18 cellular contexts compared by ENCODE assay signal in genomic region chr17:59722623-59723022, GRCh38. TPM values are rescaled to one million over a fixed set of nuclear protein-coding genes. Genes with fewer than 3 reads are reported as not detected.
DNase-seq lines count a peak whose midpoint lies in the region; ATAC-seq, FAIRE-seq and TF ChIP-seq lines count a peak whose summit lies in the region.
"Had no signal": no experiment of that assay in that cellular context is flagged by ENCODE, and none has a peak within 500 bp of the region (broad histone marks: within the 10 kb centered on the region; RNA-seq: fewer than 3 reads in every experiment).

No MANE protein-coding gene starts in this region.

- H2AFZ ChIP-seq in mammary epithelial cell (ENCODE audit: low read depth, low read length) (no peak overlapping the region), K562 (ENCODE audit: low read depth, low read length) (no peak overlapping the region), smooth muscle cell (ENCODE audit: low read depth) (no peak overlapping the region)

- H3K79me2 ChIP-seq in mammary epithelial cell (ENCODE audit: insufficient read depth, low read length): peaks cover 88% of the 10 kb centered on the region
- peaks cover 79% of the 10 kb centered on the region for H3K79me2 ChIP-seq in K562 (ENCODE audit: control insufficient read depth, insufficient read depth, low read length)
- peaks cover 96% of the 10 kb centered on the region for H3K79me2 ChIP-seq in smooth muscle cell (ENCODE audit: low read depth)

- H3K9me3 ChIP-seq in mammary epithelial cell (replicated peaks; ENCODE audit: insufficient read depth, low read length) (no peaks in the 10 kb centered on the region), K562 (replicated peaks; ENCODE audit: control insufficient read depth, insufficient read depth, low read depth, low read length) (no peaks in the 10 kb centered on the region), mucosa of descending colon (no peaks in the 10 kb centered on the region), transverse colon (no peaks in the 10 kb centered on the region), smooth muscle cell (replicated peaks; ENCODE audit: low read depth) (no peaks in the 10 kb centered on the region)
- H3K9me3 ChIP-seq: SJSA1 had no signal

- TF ChIP-seq EP300 in K562 (IDR thresholded peaks at IDR 0.05; ENCODE audit: low read length) (no peak), transverse colon (IDR thresholded peaks at IDR 0.05; ENCODE audit: low read depth) (no peak)

- intact Hi-C loops in MCF 10A (cut with micrococcal nuclease): no loop called here
- intact Hi-C loops in mammary epithelial cell (cut with micrococcal nuclease): no loop called here
- intact Hi-C loops in K562 (cut with micrococcal nuclease): no loop called here
- intact Hi-C loops in mucosa of descending colon (cut with DNase I, micrococcal nuclease): no loop called here
- intact Hi-C loops in transverse colon (cut with DNase I; ENCODE audit: low total_unique reads): no loop called here

- no peaks in the 10 kb centered on the region for H3K9me1 ChIP-seq in K562 (ENCODE audit: control insufficient read depth, insufficient read depth, low read length)

- CTCF ChIA-PET in MCF 10A (lab: Yijun Ruan, JAX) (interaction anchor here (0.6 kb wide), 1 partner anchor 12 kb away, joined by 3 read pairs; no protein-coding TSS in a partner anchor), mammary epithelial cell (lab: Charles Lee; ENCODE audit: low non-redundant PET) (no interaction called here), K562 (lab: Yijun Ruan, JAX; ENCODE audit: low intra/inter-chr PET ratio) (no interaction called here)

- dilution Hi-C loops in mammary epithelial cell (cut with HindIII; ENCODE audit: low sequenced_read_pairs): no loop called here

- no peak overlapping the region for H3K27ac ChIP-seq in mammary epithelial cell (ENCODE audit: insufficient read depth, low read depth, low read length)
- H3K27ac ChIP-seq in K562 (ENCODE audit: extremely low read depth, low read depth, low read length): no peak overlapping the region
- H3K27ac ChIP-seq in transverse colon: peak overlapping the region; percentile 65 to 76 (median 70)
- no peak overlapping the region for H3K27ac ChIP-seq in smooth muscle cell (ENCODE audit: low read depth)
- H3K27ac ChIP-seq: 22Rv1, SJSA1 had no signal

- H3K27ac Mint-ChIP-seq in MCF 10A (ENCODE audit: low read depth, unreplicated experiment): peak overlapping the region; percentile 86

- H3K36me3 ChIP-seq in mammary epithelial cell (ENCODE audit: insufficient read depth, low read length) (no peaks in the 10 kb centered on the region), K562 (ENCODE audit: control insufficient read depth, insufficient read depth, low read length) (no peaks in the 10 kb centered on the region; the same call in 2 of the 3 replicates), mucosa of descending colon (ENCODE audit: low read depth) (no peaks in the 10 kb centered on the region), transverse colon (no peaks in the 10 kb centered on the region), smooth muscle cell (ENCODE audit: low read depth) (peaks cover 4% of the 10 kb centered on the region)

- H3K27me3 ChIP-seq in mammary epithelial cell (ENCODE audit: insufficient read depth, low read length): no peaks in the 10 kb centered on the region
- no peaks in the 10 kb centered on the region for H3K27me3 ChIP-seq in K562 (ENCODE audit: control insufficient read depth in 2 of 2, insufficient read depth in 2 of 2, low read length in 2 of 2)
- H3K27me3 ChIP-seq in transverse colon: no peaks in the 10 kb centered on the region
- no peaks in the 10 kb centered on the region for H3K27me3 ChIP-seq in smooth muscle cell (ENCODE audit: low read depth)
- H3K27me3 ChIP-seq: SJSA1 had no signal

- POLR2A ChIA-PET in MCF 10A (lab: Yijun Ruan, JAX): interaction anchor here (3.6 kb wide), 1 partner anchor 13 kb away, joined by 30 read pairs; the partner anchor contains the start of genes PTRH2 and VMP1
- POLR2A ChIA-PET in K562 (lab: Yijun Ruan, JAX): interaction anchor here (0.8 to 0.9 kb wide), 2 partner anchors 11 to 21 kb away, joined by 3 read pairs; no protein-coding TSS in a partner anchor

- TF ChIP-seq CTCF in MCF 10A (IDR thresholded peaks at IDR 0.05; ENCODE audit: unreplicated experiment) (no peak), mammary epithelial cell (conservative IDR thresholded peaks at IDR 0.05 in 1 of 2, IDR thresholded peaks at IDR 0.05 in 1 of 2; ENCODE audit: extremely low read depth in 1 of 2, insufficient read depth in 1 of 2, low read depth in 1 of 2, low read length in 2 of 2) (no peak), K562 (IDR thresholded peaks at IDR 0.05 in 2 of 3, conservative IDR thresholded peaks at IDR 0.05 in 1 of 3; ENCODE audit: insufficient read depth in 2 of 3, low read depth in 1 of 3, low read length in 3 of 3) (no peak), mucosa of descending colon (IDR thresholded peaks at IDR 0.05) (no peak), transverse colon (IDR thresholded peaks at IDR 0.05) (no peak), smooth muscle cell (IDR thresholded peaks at IDR 0.05; ENCODE audit: borderline replicate concordance, insufficient read depth, poor library complexity, severe bottlenecking) (no peak)

- DNase-seq in MCF 10A (ENCODE audit: unreplicated experiment) (no peak), mammary epithelial cell (no peak), K562 (ENCODE audit: extremely low read depth in 1 of 4, low spot score in 3 of 4) (no peak), mucosa of descending colon (no peak), transverse colon (no peak), smooth muscle cell (lab: John Stamatoyannopoulos, UW; ENCODE audit: unreplicated experiment) (no peak), SIG-M5 (lab: John Stamatoyannopoulos, UW) (no peak)
- DNase-seq: C1 segment of cervical spinal cord, GDM1, KBM-7, NCI-H1092 treated with DMSO at 0.1 percent for 48 hours, NCI-H1436 treated with DMSO at 0.1 percent for 48 hours, NCI-H2029, NCI-H2227 treated with DMSO at 0.1 percent for 48 hours, NCI-H510A had no signal

- H3K9ac ChIP-seq in mammary epithelial cell (ENCODE audit: insufficient read depth, low read length) (no peak overlapping the region), K562 (ENCODE audit: insufficient read depth in 1 of 2, low read depth in 2 of 2, low read length in 2 of 2) (no peak overlapping the region), smooth muscle cell (ENCODE audit: low read depth) (no peak overlapping the region)

- no peak for FAIRE-seq in K562 (lab: Jason Lieb, UNC)

- ATAC-seq in K562 (peak; percentile 37; the same call in 2 of the 3 replicates), mucosa of descending colon (peak; percentile 43), HG02571 (IDR thresholded peaks at IDR 0.05; ENCODE audit: unreplicated experiment) (no peak)

- WGBS in mammary epithelial cell (ENCODE audit: low coverage, missing lambda C conversion rate): 92% methylated on average over 3 of the region's 4 CpGs
- 79% methylated on average over 4 of the region's 4 CpGs for WGBS in K562 (ENCODE audit: insufficient coverage, low coverage, missing lambda C conversion rate)
- WGBS in transverse colon (ENCODE audit: low coverage in 1 of 2), 2 donors: 89 to 100% methylated on average over 2 to 4 of the region's 4 CpGs
- 97% methylated on average over 4 of the region's 4 CpGs for WGBS in smooth muscle cell (ENCODE audit: low lambda C conversion rate)

- H3K27me3 Mint-ChIP-seq in MCF 10A (ENCODE audit: insufficient read depth, unreplicated experiment): no peaks in the 10 kb centered on the region

- TF ChIP-seq POLR2A in K562 (conservative IDR thresholded peaks at IDR 0.05) (no peak), transverse colon (IDR thresholded peaks at IDR 0.05) (no peak)

- peaks cover 8% of the 10 kb centered on the region for H3K36me3 Mint-ChIP-seq in MCF 10A (ENCODE audit: insufficient read depth, unreplicated experiment)

- H4K20me1 ChIP-seq in mammary epithelial cell (ENCODE audit: insufficient read depth, low read length) (no peaks in the 10 kb centered on the region), K562 (replicated peaks; ENCODE audit: control insufficient read depth, insufficient read depth, low read length) (no peaks in the 10 kb centered on the region), smooth muscle cell (ENCODE audit: low read depth) (peaks cover 94% of the 10 kb centered on the region)

- no peak for TF ChIP-seq RAD21 in K562 (CRISPR knock-in tag; conservative IDR thresholded peaks at IDR 0.05 in 1 of 2, IDR thresholded peaks at IDR 0.05 in 1 of 2)

- BruUV-seq in MCF 10A (replicated peaks; lab: Mats Ljungman, UMichigan) (no TSS peak), mammary epithelial cell (replicated peaks; lab: Mats Ljungman, UMichigan) (no TSS peak), K562 (replicated peaks; lab: Mats Ljungman, UMichigan) (no TSS peak)

- no peak overlapping the region for H3K4me3 Mint-ChIP-seq in MCF 10A (ENCODE audit: unreplicated experiment)

- no peaks in the 10 kb centered on the region for H3K9me3 Mint-ChIP-seq in MCF 10A (ENCODE audit: unreplicated experiment)

- in situ Hi-C loops in mammary epithelial cell (cut with MboI; ENCODE audit: low sequenced_read_pairs in 2 of 2) (no loop called here), K562 (cut with MboI) (no loop called here), transverse colon (cut with MboI; ENCODE audit: low pct_ligation_motif_present in 1 of 4, low pct_unique_long_range_greater_than_20kb in 1 of 4, low sequenced_read_pairs in 3 of 4) (no loop called here)

- no peak overlapping the region for H3K4me2 ChIP-seq in mammary epithelial cell (ENCODE audit: insufficient read depth, low read depth, low read length)
- H3K4me2 ChIP-seq in K562 (ENCODE audit: insufficient read depth, low read length): no peak overlapping the region
- H3K4me2 ChIP-seq in smooth muscle cell: no peak overlapping the region

- H3K4me3 ChIP-seq in mammary epithelial cell (replicated peaks in 1 of 3; ENCODE audit: insufficient read depth in 1 of 3, low read depth in 2 of 3, low read length in 3 of 3) (no peak overlapping the region), K562 (no peak overlapping the region), mucosa of descending colon (no peak overlapping the region), transverse colon (no peak overlapping the region), smooth muscle cell (no peak overlapping the region)
- H3K4me3 ChIP-seq: SJSA1 had no signal

- peaks cover 15% of the 10 kb centered on the region for H3K4me1 Mint-ChIP-seq in MCF 10A (ENCODE audit: insufficient read depth, unreplicated experiment)

- H3F3A ChIP-seq in smooth muscle cell (ENCODE audit: low read depth): no peaks in the 10 kb centered on the region

- H3K4me1 ChIP-seq in mammary epithelial cell (ENCODE audit: insufficient read depth, low read length) (no peaks in the 10 kb centered on the region), K562 (replicated peaks in 1 of 2; ENCODE audit: control insufficient read depth in 2 of 2, insufficient read depth in 2 of 2, low read length in 2 of 2) (peaks cover 3% of the 10 kb centered on the region in 2 experiments; a peak in 2 of 5 replicates), mucosa of descending colon (ENCODE audit: low read depth) (peaks cover 44% of the 10 kb centered on the region), transverse colon (peaks cover 0 to 59% (median 29%) of the 10 kb centered on the region in 4 donors), smooth muscle cell (ENCODE audit: low read depth) (no peaks in the 10 kb centered on the region)

RNA-seq across cellular contexts. Expression of gene VMP1, which starts 15.2 kb away (rescaled TPM):
- total RNA-seq in MCF 10A (2022) (205 and 228 TPM in 2 replicates), mammary epithelial cell (100 to 1,000 TPM; 177 to 211 TPM), K562 (2014; rRNA removed) (92.1 and 123 TPM in 2 replicates), K562 (2014; rRNA removed; fragmentation: Illumina TruSeq; extraction: Trizol) (186 and 216 TPM in 2 replicates), K562 (2015; rRNA removed; fragmentation: Illumina TruSeq; extraction: Trizol) (127 and 135 TPM in 2 replicates), K562 (2021) (151 and 155 TPM in 2 replicates), mucosa of descending colon (100 to 1,000 TPM; 257 to 361 (median 266) TPM), transverse colon (100 to 1,000 TPM; 136 to 547 (median 339) TPM), smooth muscle cell (514 and 545 TPM in 2 replicates)
- polyA plus RNA-seq in mammary epithelial cell (44.4 TPM), K562 (2011; rRNA removed) (231 and 304 TPM in 2 replicates), K562 (2014; fragmentation: Illumina TruSeq; extraction: Trizol) (124 and 146 TPM in 2 replicates), K562 (2014; fragmentation: Nextera tagmentation; extraction: Ambion mirVana) (100 to 1,000 TPM; 245 to 272 TPM), K562 (2014; rRNA removed) (143 and 148 TPM in 2 replicates), smooth muscle cell (102 and 116 TPM in 2 replicates)
- polyA minus RNA-seq in mammary epithelial cell: 106 TPM
- total RNA-seq in K562 (2011; cell fraction: chromatin; rRNA removed; ENCODE audit: low replicate concordance): 449 and 662 TPM in 2 replicates
- 284 and 300 TPM in 2 replicates for total RNA-seq in K562 (2011; cell fraction: nucleolus; rRNA removed)
- 571 and 861 TPM in 2 replicates for total RNA-seq in K562 (2011; cell fraction: nucleoplasm; rRNA removed)
- polyA plus RNA-seq in K562 (2011; cell fraction: cytosol; rRNA removed): 55.2 and 104 TPM in 2 replicates
- polyA plus RNA-seq in K562 (2011; cell fraction: nucleus; rRNA removed): 330 and 339 TPM in 2 replicates
- polyA plus RNA-seq in K562 (2012): 142 and 172 TPM in 2 replicates
- polyA minus RNA-seq in K562 (2011; rRNA and poly(A)+ RNA removed): 271 and 285 TPM in 2 replicates
- polyA minus RNA-seq in K562 (2011; cell fraction: cytosol; rRNA and poly(A)+ RNA removed): 72.1 and 91.0 TPM in 2 replicates
- polyA minus RNA-seq in K562 (2011; cell fraction: nucleus; rRNA and poly(A)+ RNA removed): 205 and 259 TPM in 2 replicates

RNA-seq across cellular contexts. Expression of gene PTRH2, which starts 15.4 kb away (rescaled TPM):
- total RNA-seq in MCF 10A (2022) (47.5 and 51.7 TPM in 2 replicates), mammary epithelial cell (10 to 100 TPM; 23.0 to 37.4 TPM), K562 (2014; rRNA removed) (81.0 and 92.0 TPM in 2 replicates), K562 (2014; rRNA removed; fragmentation: Illumina TruSeq; extraction: Trizol) (63.1 and 67.5 TPM in 2 replicates), K562 (2015; rRNA removed; fragmentation: Illumina TruSeq; extraction: Trizol) (50.0 and 57.3 TPM in 2 replicates), K562 (2021) (53.1 and 62.8 TPM in 2 replicates), mucosa of descending colon (10 to 100 TPM; 17.0 to 20.4 (median 20.2) TPM), transverse colon (10 to 100 TPM; 14.5 to 33.7 (median 20.0) TPM), smooth muscle cell (11.4 and 28.2 TPM in 2 replicates)
- polyA plus RNA-seq in mammary epithelial cell (76.2 TPM), K562 (2011; rRNA removed) (119 and 170 TPM in 2 replicates), K562 (2014; fragmentation: Illumina TruSeq; extraction: Trizol) (110 and 128 TPM in 2 replicates), K562 (2014; fragmentation: Nextera tagmentation; extraction: Ambion mirVana) (100 to 1,000 TPM; 195 to 210 TPM), K562 (2014; rRNA removed) (126 and 138 TPM in 2 replicates), smooth muscle cell (26.2 and 27.5 TPM in 2 replicates)
- polyA minus RNA-seq in mammary epithelial cell: 3.1 TPM
- total RNA-seq in K562 (2011; cell fraction: chromatin; rRNA removed; ENCODE audit: low replicate concordance): 97.2 and 167 TPM in 2 replicates
- 101 and 115 TPM in 2 replicates for total RNA-seq in K562 (2011; cell fraction: nucleolus; rRNA removed)
- 104 and 130 TPM in 2 replicates for total RNA-seq in K562 (2011; cell fraction: nucleoplasm; rRNA removed)
- polyA plus RNA-seq in K562 (2011; cell fraction: cytosol; rRNA removed): 54.3 and 74.9 TPM in 2 replicates
- polyA plus RNA-seq in K562 (2011; cell fraction: nucleus; rRNA removed): 54.9 and 70.7 TPM in 2 replicates
- polyA plus RNA-seq in K562 (2012): 42.1 and 83.3 TPM in 2 replicates
- polyA minus RNA-seq in K562 (2011; rRNA and poly(A)+ RNA removed): 100 and 107 TPM in 2 replicates
- 16.6 and 22.3 TPM in 2 replicates for polyA minus RNA-seq in K562 (2011; cell fraction: cytosol; rRNA and poly(A)+ RNA removed)
- polyA minus RNA-seq in K562 (2011; cell fraction: nucleus; rRNA and poly(A)+ RNA removed): 18.0 and 34.2 TPM in 2 replicates

Comparison
In these comparisons a context has a peak if more than half of its experiments do, and no peak if none do; other contexts are left out.
1. H3K27ac ChIP-seq: peak in transverse colon (4 of 4); none in mammary epithelial cell (single experiment), K562 (single experiment) and smooth muscle cell (single experiment).